Comparison of ENCODE assay signal across 8 cellular contexts in genomic region chr6:149862901-149863595, GRCh38. TPM values are rescaled to one million over a fixed set of nuclear protein-coding genes. Genes with fewer than 3 reads are reported as not detected.
DNase-seq lines count a peak whose midpoint lies in the region; ATAC-seq and TF ChIP-seq lines count a peak whose summit lies in the region.

No MANE protein-coding gene starts in this region.

- no peaks in the 10 kb centered on the region for H3K27me3 ChIP-seq in esophagus squamous epithelium

- peak; percentile 13 for ATAC-seq in HG03039 (IDR thresholded peaks at IDR 0.05; ENCODE audit: unreplicated experiment)

- TF ChIP-seq CTCF in 22Rv1 (IDR thresholded peaks at IDR 0.05) = no peak; the same call in 1 of the 2 replicates
- no peak for TF ChIP-seq CTCF in GM13976 (IDR thresholded peaks at IDR 0.05; ENCODE audit: borderline replicate concordance, control extremely low read depth, extremely low read depth, insufficient read depth, missing control alignments)
- no peak for TF ChIP-seq CTCF in esophagus squamous epithelium (IDR thresholded peaks at IDR 0.05)

- H3K9me3 ChIP-seq in esophagus squamous epithelium = no peaks in the 10 kb centered on the region

- DNase-seq in GM13976 (ENCODE audit: low spot score) (peak; percentile 64), NCI-H446 treated with DMSO at 0.1 percent for 48 hours (lab: John Stamatoyannopoulos, UW) (peak; percentile 67), activated T-cell treated with anti-CD3 and anti-CD28 coated beads for 48 hours (ENCODE audit: low read depth) (peak; percentile 20), esophagus squamous epithelium (lab: John Stamatoyannopoulos, UW) (no peak), mucosa of gallbladder (ENCODE audit: low spot score) (peak; percentile 73), substantia nigra (lab: John Stamatoyannopoulos, UW) (peak in 46 of 49 donors; percentile 7 to 79 (median 52))

- TF ChIP-seq POLR2A in esophagus squamous epithelium (IDR thresholded peaks at IDR 0.05) = peak in 1 of 4 donors; percentile 11

- peak overlapping the region; percentile 54 to 88 (median 76) for H3K4me3 ChIP-seq in esophagus squamous epithelium

- 1% methylated on average over 15 to 19 of the region's 54 CpGs for WGBS in esophagus squamous epithelium, 2 donors

- no peaks in the 10 kb centered on the region for H3K36me3 ChIP-seq in esophagus squamous epithelium

- H3K27ac ChIP-seq in 22Rv1 (peak overlapping the region; percentile 97), esophagus squamous epithelium (peak overlapping the region; percentile 94 to 99 (median 95)), substantia nigra (ENCODE audit: low read depth, low read length, poor library complexity, severe bottlenecking) (peak overlapping the region; percentile 92)

- in situ Hi-C loops in GM13976 (cut with MboI; ENCODE audit: low sequenced_read_pairs, unreplicated experiment) = no loop called here

- H3K4me1 ChIP-seq in esophagus squamous epithelium = peaks cover 17 to 62% (median 25%) of the 10 kb centered on the region in 3 donors

- intact Hi-C loops in esophagus squamous epithelium (cut with DNase I) = no loop called here

RNA-seq across cellular contexts. Expression of gene LRP11, which starts 1.1 kb away (rescaled TPM):
- total RNA-seq in esophagus squamous epithelium = 10 to 100 TPM; 40.2 to 74.9 (median 58.4) TPM
- total RNA-seq in mucosa of gallbladder = 50.0 TPM

RNA-seq across cellular contexts. Expression of gene RAET1E, which starts 34.9 kb away (rescaled TPM):
- total RNA-seq in esophagus squamous epithelium (10 to 100 TPM; 50.1 to 90.1 (median 67.9) TPM), mucosa of gallbladder (0.23 TPM)

RNA-seq across cellular contexts. Expression of gene RAET1G, which starts 59.9 kb away (rescaled TPM):
- total RNA-seq in esophagus squamous epithelium = 10 to 100 TPM in 3 of 4 donors, 1 to 10 TPM in 1; 9.0 to 26.8 (median 13.5) TPM
- 0.52 TPM for total RNA-seq in mucosa of gallbladder

Comparison
In these comparisons a context has a peak if more than half of its experiments do, and no peak if none do; other contexts are left out.
1. RNA of gene RAET1E, which starts 34.9 kb away (total RNA-seq): 50.1 to 90.1 TPM in esophagus squamous epithelium; 0.23 TPM in mucosa of gallbladder (single experiment); every median in the first group is over 10 times any median in the second.
2. Peak in every context shown above with its lines, with median percentiles within 50 percentile points of each other: H3K27ac ChIP-seq.